ENCODE assay signal across 1 cellular context in the genomic region with DNA sequence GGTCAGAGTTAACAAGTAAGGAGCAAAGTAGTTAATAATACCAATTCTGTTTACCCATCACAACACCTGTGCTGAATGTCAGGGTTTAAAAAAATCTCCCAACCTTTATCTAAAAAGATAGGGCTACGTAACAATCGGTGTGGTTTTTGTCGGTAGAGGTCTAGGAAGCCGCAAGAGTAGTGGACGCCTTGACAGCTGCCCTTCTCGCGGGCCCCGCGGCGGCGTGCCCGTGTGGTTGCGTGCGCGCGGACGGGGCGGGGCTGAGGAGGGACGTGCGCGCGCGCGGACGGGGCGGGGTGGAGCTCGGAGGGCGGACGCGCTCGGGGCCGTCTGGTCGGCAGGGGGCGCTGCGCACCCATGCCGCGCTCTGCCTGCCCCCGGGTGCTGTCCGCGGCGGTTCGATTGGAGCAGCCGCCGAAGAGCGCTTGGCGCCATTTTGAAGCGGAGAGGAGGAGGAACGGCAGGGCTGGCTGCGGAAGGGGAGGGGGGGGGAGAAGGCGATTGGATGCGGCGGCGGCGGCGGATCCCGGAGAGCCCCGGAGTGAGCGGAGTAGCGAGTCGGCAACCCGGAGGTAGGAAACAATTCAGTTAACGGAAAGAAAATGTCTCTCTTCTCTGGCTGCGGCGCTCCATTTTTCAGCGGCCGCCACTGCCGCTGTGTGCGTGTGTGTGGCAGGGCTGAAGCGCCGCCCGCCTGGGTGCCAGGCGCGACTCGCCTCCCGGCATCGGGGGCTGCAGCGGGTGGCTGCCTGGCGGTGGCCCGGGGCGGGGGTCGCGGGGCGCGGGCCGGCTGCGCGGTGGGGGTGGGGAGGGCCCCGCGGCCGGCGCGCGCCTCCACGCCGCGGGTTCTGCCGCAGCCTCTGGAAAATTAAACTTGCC.
TF ChIP-seq lines count a peak whose summit lies in the region.

A gene with protein sequence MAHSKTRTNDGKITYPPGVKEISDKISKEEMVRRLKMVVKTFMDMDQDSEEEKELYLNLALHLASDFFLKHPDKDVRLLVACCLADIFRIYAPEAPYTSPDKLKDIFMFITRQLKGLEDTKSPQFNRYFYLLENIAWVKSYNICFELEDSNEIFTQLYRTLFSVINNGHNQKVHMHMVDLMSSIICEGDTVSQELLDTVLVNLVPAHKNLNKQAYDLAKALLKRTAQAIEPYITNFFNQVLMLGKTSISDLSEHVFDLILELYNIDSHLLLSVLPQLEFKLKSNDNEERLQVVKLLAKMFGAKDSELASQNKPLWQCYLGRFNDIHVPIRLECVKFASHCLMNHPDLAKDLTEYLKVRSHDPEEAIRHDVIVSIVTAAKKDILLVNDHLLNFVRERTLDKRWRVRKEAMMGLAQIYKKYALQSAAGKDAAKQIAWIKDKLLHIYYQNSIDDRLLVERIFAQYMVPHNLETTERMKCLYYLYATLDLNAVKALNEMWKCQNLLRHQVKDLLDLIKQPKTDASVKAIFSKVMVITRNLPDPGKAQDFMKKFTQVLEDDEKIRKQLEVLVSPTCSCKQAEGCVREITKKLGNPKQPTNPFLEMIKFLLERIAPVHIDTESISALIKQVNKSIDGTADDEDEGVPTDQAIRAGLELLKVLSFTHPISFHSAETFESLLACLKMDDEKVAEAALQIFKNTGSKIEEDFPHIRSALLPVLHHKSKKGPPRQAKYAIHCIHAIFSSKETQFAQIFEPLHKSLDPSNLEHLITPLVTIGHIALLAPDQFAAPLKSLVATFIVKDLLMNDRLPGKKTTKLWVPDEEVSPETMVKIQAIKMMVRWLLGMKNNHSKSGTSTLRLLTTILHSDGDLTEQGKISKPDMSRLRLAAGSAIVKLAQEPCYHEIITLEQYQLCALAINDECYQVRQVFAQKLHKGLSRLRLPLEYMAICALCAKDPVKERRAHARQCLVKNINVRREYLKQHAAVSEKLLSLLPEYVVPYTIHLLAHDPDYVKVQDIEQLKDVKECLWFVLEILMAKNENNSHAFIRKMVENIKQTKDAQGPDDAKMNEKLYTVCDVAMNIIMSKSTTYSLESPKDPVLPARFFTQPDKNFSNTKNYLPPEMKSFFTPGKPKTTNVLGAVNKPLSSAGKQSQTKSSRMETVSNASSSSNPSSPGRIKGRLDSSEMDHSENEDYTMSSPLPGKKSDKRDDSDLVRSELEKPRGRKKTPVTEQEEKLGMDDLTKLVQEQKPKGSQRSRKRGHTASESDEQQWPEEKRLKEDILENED (N-terminal part only) (plus strand): TSS at position 431 of the 879 bp plus-strand sequence. CDS start 62,321 bp downstream, outside the sequence.

TF ChIP-seq in HEK293, 187 proteins besides CTCF, POLR2A, EP300 and RAD21 (continued from another document):
- TF ChIP-seq ZNF398 (tag by site-specific recombination; IDR thresholded peaks at IDR 0.05), result peak; percentile 65
- peak; percentile 30 for TF ChIP-seq ZNF654 (tag by site-specific recombination; IDR thresholded peaks at IDR 0.05; ENCODE audit: low read depth)
- 0 out of 2 replicates have a peak, but pooled peaks have one; percentile 38 for TF ChIP-seq ZNF2 (tag by site-specific recombination; IDR thresholded peaks at IDR 0.05)
- TF ChIP-seq ZNF366 (tag by site-specific recombination; conservative IDR thresholded peaks at IDR 0.05), result peak; percentile 59
